ENCODE assay signal across 7 cellular contexts in genomic region chr1:72284398-72285073, GRCh38. TPM values are rescaled to one million over a fixed set of nuclear protein-coding genes. Genes with fewer than 3 reads are reported as not detected.
DNase-seq lines count a peak whose midpoint lies in the region; ATAC-seq, FAIRE-seq and TF ChIP-seq lines count a peak whose summit lies in the region.

No MANE protein-coding gene starts in this region.

- H3K4me1 ChIP-seq in HepG2 (ENCODE audit: insufficient read depth, low read length) = peaks cover 24% of the 10 kb centered on the region

- TF ChIP-seq EP300 in HepG2 (IDR thresholded peaks at IDR 0.05; ENCODE audit: low read depth in 2 of 2, low read length in 2 of 2) = no peak
- no peak for TF ChIP-seq EP300 in HepG2 (CRISPR knock-in tag; IDR thresholded peaks at IDR 0.05; ENCODE audit: borderline replicate concordance)

- POLR2A ChIA-PET in HepG2 (lab: Yijun Ruan, JAX) = no interaction called here

- CTCF ChIA-PET in HepG2 (lab: Yijun Ruan, JAX; ENCODE audit: low intra/inter-chr PET ratio, low total read pairs) = no interaction called here

- peaks cover 0 to 35% of the 10 kb centered on the region in 2 experiments; a peak in 4 of 5 replicates for H3K27me3 ChIP-seq in HepG2 (ENCODE audit: control insufficient read depth in 1 of 2, insufficient read depth in 2 of 2, low read length in 2 of 2)

- H3K36me3 ChIP-seq in HepG2 (replicated peaks in 1 of 2; ENCODE audit: control insufficient read depth in 1 of 2, insufficient read depth in 2 of 2, low read length in 2 of 2) = no peaks in the 10 kb centered on the region

- H4K20me1 ChIP-seq in HepG2 (ENCODE audit: insufficient read depth, low read length) = no peaks in the 10 kb centered on the region

- in situ Hi-C loops in HepG2 (cut with HindIII; ENCODE audit: extremely low pct_ligation_motif_present, low pct_unique_long_range_greater_than_20kb) = no loop called here

- DNase-seq in GM03348 (ENCODE audit: low spot score) = peak; percentile 55
- DNase-seq in HS-27A (ENCODE audit: low read depth) = peak; percentile 98
- peak; percentile 29 for DNase-seq in RPMI8226
- DNase-seq in dermis blood vessel endothelial cell = peak; percentile 70
- DNase-seq in HepG2 (ENCODE audit: low spot score) = peak; percentile 13
- peak; percentile 42 to 64 for DNase-seq in stimulated activated naive CD8-positive, alpha-beta T cell treated with anti-CD3 and anti-CD28 coated beads, Interleukin-15, amount 100 ng/mL, for 72 hours

- H3K9me3 Mint-ChIP-seq in stimulated activated naive CD8-positive, alpha-beta T cell treated with anti-CD3 and anti-CD28 coated beads, Interleukin-15, amount 100 ng/mL, for 72 hours = no peaks in the 10 kb centered on the region

- H3K27ac Mint-ChIP-seq in stimulated activated naive CD8-positive, alpha-beta T cell treated with anti-CD3 and anti-CD28 coated beads, Interleukin-15, amount 100 ng/mL, for 72 hours = no peak overlapping the region

- no peak for TF ChIP-seq RAD21 in HepG2 (CRISPR knock-in tag; IDR thresholded peaks at IDR 0.05)

- H3K4me2 ChIP-seq in HepG2 (ENCODE audit: low read depth, low read length) = peak overlapping the region; percentile 99

- intact Hi-C loops in HepG2 (cut with micrococcal nuclease; ENCODE audit: unreplicated experiment) = loop anchor here (5.0 kb wide), 1 partner anchor 198 kb away; no protein-coding TSS in a partner anchor

- H3K4me3 Mint-ChIP-seq in stimulated activated naive CD8-positive, alpha-beta T cell treated with anti-CD3 and anti-CD28 coated beads, Interleukin-15, amount 100 ng/mL, for 72 hours = no peak overlapping the region

- no peak for TF ChIP-seq POLR2A in HepG2 (IDR thresholded peaks at IDR 0.05; ENCODE audit: insufficient read depth in 1 of 2, low read depth in 2 of 2, low read length in 2 of 2)

- no peaks in the 10 kb centered on the region for H3K79me2 ChIP-seq in HepG2 (ENCODE audit: insufficient read depth, low read length)

- FAIRE-seq in HepG2 (lab: Jason Lieb, UNC) = no peak

- 5% methylated on average over 23 of the region's 24 CpGs for WGBS in HepG2 (ENCODE audit: low lambda C conversion rate)

- H2AFZ ChIP-seq in HepG2 (ENCODE audit: low read length) = peak overlapping the region; percentile 18

- H3K4me1 Mint-ChIP-seq in stimulated activated naive CD8-positive, alpha-beta T cell treated with anti-CD3 and anti-CD28 coated beads, Interleukin-15, amount 100 ng/mL, for 72 hours = peaks cover 16% of the 10 kb centered on the region

- peaks cover 40% of the 10 kb centered on the region for H3K27me3 Mint-ChIP-seq in stimulated activated naive CD8-positive, alpha-beta T cell treated with anti-CD3 and anti-CD28 coated beads, Interleukin-15, amount 100 ng/mL, for 72 hours

- H3K27ac ChIP-seq in HepG2 (ENCODE audit: extremely low read length, insufficient read depth, low read length) = no peak overlapping the region

- H3K9ac ChIP-seq in HepG2 (ENCODE audit: insufficient read depth, low read depth, low read length) = no peak overlapping the region

- ATAC-seq in GM21528 (IDR thresholded peaks at IDR 0.05; ENCODE audit: low FRiP score, unreplicated experiment) (peak; percentile 66), HepG2 (peak; percentile 75)
- peak; percentile 83 for ATAC-seq in stimulated activated naive CD8-positive, alpha-beta T cell treated with anti-CD3 and anti-CD28 coated beads, Interleukin-15, amount 100 ng/mL, for 72 hours

- TF ChIP-seq CTCF in HepG2 (CRISPR knock-in tag; IDR thresholded peaks at IDR 0.05) = peak; percentile 62

- peak overlapping the region; percentile 50 to 73 (median 56); a peak in 3 of 6 replicates for H3K4me3 ChIP-seq in HepG2 (replicated peaks in 1 of 3; ENCODE audit: insufficient read depth in 1 of 3, low read depth in 2 of 3, low read length in 3 of 3)

- no TSS peak for BruUV-seq in HepG2 (replicated peaks; lab: Mats Ljungman, UMichigan)

- no peaks in the 10 kb centered on the region for H3K9me3 ChIP-seq in HepG2 (ENCODE audit: low read length)

TF ChIP-seq in HepG2, 621 proteins besides CTCF, POLR2A, EP300 and RAD21 (continues in another document):
- TF ChIP-seq PATZ1 (CRISPR knock-in tag; IDR thresholded peaks at IDR 0.05) (no peak), ZNF512B (CRISPR knock-in tag; IDR thresholded peaks at IDR 0.05; ENCODE audit: borderline replicate concordance) (peak; percentile 59; the same call in 1 of the 2 replicates), ZNF800 (CRISPR knock-in tag; IDR thresholded peaks at IDR 0.05) (peak; percentile 85; the same call in 1 of the 2 replicates), STAG1 (CRISPR knock-in tag; IDR thresholded peaks at IDR 0.05) (peak; percentile 55)

RNA-seq across cellular contexts. Expression of gene NEGR1, which starts 2.2 kb away (rescaled TPM):
- total RNA-seq in dermis blood vessel endothelial cell (under 0.01 and 1.3 TPM in 2 replicates), HepG2 (2016; rRNA removed; fragmentation: Illumina TruSeq; extraction: Trizol) (not detected in 2 replicates)
- not detected in 2 replicates for total RNA-seq in HepG2 (2016; cell fraction: cytosol; rRNA removed; fragmentation: Illumina TruSeq; extraction: Trizol; ENCODE audit: low read depth)
- total RNA-seq in HepG2 (2016; cell fraction: insoluble cytoplasmic fraction; rRNA removed; fragmentation: Illumina TruSeq; extraction: Trizol) = 0.03 TPM in 1 of 2 replicates, not detected in the other
- total RNA-seq in HepG2 (2016; cell fraction: membrane; rRNA removed; fragmentation: Illumina TruSeq; extraction: Trizol) = not detected in 2 replicates
- total RNA-seq in HepG2 (2016; cell fraction: nucleus; rRNA removed; fragmentation: Illumina TruSeq; extraction: Trizol) = not detected in 2 replicates
- polyA plus RNA-seq in HepG2 (2011; rRNA removed) = not detected in 2 replicates
- not detected in 2 replicates for polyA plus RNA-seq in HepG2 (2011; cell fraction: cytosol; rRNA removed)
- polyA plus RNA-seq in HepG2 (2011; cell fraction: nucleus; rRNA removed) = not detected in 2 replicates
- 0.01 TPM in 1 of 2 replicates, not detected in the other for polyA plus RNA-seq in HepG2 (2012)
- polyA plus RNA-seq in HepG2 (2016; cell fraction: cytosol; fragmentation: Illumina TruSeq; extraction: Trizol; ENCODE audit: low read depth) = not detected in 2 replicates
- polyA plus RNA-seq in HepG2 (2016; cell fraction: insoluble cytoplasmic fraction; fragmentation: Illumina TruSeq; extraction: Trizol; ENCODE audit: low read depth) = not detected in 2 replicates
- not detected in 2 replicates for polyA plus RNA-seq in HepG2 (2016; cell fraction: membrane; fragmentation: Illumina TruSeq; extraction: Trizol; ENCODE audit: low read depth)
- polyA plus RNA-seq in HepG2 (2016; cell fraction: nucleus; fragmentation: Illumina TruSeq; extraction: Trizol; ENCODE audit: insufficient read depth, low read depth) = not detected in 2 replicates
- 0.68 and 3.3 TPM in 2 replicates for polyA minus RNA-seq in HepG2 (2011; rRNA and poly(A)+ RNA removed; ENCODE audit: low replicate concordance)
- polyA minus RNA-seq in HepG2 (2011; cell fraction: cytosol; rRNA and poly(A)+ RNA removed) = not detected in 2 replicates
- polyA minus RNA-seq in HepG2 (2011; cell fraction: nucleus; rRNA and poly(A)+ RNA removed) = not detected in 2 replicates

Comparison
In these comparisons a context has a peak if more than half of its experiments do, and no peak if none do; other contexts are left out.
1. DNase-seq: peak in every context shown above with its lines; median percentile 98 in HS-27A; 70 in dermis blood vessel endothelial cell; 55 in GM03348; 53 in stimulated activated naive CD8-positive, alpha-beta T cell treated with anti-CD3 and anti-CD28 coated beads, Interleukin-15, amount 100 ng/mL, for 72 hours; 29 in RPMI8226; 13 in HepG2.